ENCODE assay signal across 15 cellular contexts in the genomic region with DNA sequence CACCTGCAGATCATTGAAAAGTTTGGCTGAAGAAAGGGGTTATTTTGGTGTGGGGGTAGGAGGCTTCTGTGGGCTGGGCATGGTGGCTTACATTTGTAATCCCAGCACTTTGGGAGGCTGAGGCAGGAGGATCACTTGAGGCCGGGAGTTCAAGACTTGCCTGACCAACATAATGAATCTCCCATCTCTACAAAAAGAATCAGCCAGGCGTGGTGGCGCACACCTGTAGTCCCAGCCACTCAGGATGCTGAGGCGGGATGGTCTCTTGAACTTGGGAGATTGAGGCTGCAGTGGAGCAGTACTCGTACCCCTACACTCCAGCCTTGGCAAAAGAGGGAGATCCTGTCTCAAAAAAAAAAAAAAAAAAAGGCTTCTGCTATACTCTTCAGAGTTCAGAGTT.
"Had no signal": no experiment of that assay in that cellular context is flagged by ENCODE, and none has a peak within 500 bp of the region (broad histone marks: within the 10 kb centered on the region; RNA-seq: fewer than 3 reads in every experiment).

No MANE protein-coding gene starts in this region.

- H3K27me3 ChIP-seq: adrenal gland, gastrocnemius medialis, transverse colon had no signal

- H3K4me3 Mint-ChIP-seq: activated CD4-positive, alpha-beta memory T cell treated with anti-CD3 and anti-CD28 coated beads for 36 hours had no signal

- DNase-seq: activated CD4-positive, alpha-beta memory T cell treated with anti-CD3 and anti-CD28 coated beads for 36 hours; activated CD4-positive, CD25-positive, alpha-beta regulatory T cell treated with anti-CD3 and anti-CD28 coated beads, Interleukin-2, amount 50 U/mL, for 72 hours; activated CD8-positive, alpha-beta memory T cell treated with anti-CD3 and anti-CD28 coated beads, Interleukin-2, amount 50 U/mL, for 4 hours; adrenal gland; cortex of kidney; effector CD8-positive, alpha-beta T cell; gastrocnemius medialis; kidney; left ventricle myocardium inferior; mesendoderm; posterior cingulate gyrus; stimulated activated CD4-positive, alpha-beta T cell treated with anti-CD3 and anti-CD28 coated beads, Interleukin-4, amount 100 ng/mL, for 4 hours; substantia nigra; transverse colon had no signal

- H3K27me3 Mint-ChIP-seq: activated CD4-positive, alpha-beta memory T cell treated with anti-CD3 and anti-CD28 coated beads for 36 hours had no signal

- H3K27ac ChIP-seq: adrenal gland, epithelial cell of prostate, left ventricle myocardium inferior, transverse colon had no signal

- H3K9me3 ChIP-seq: adrenal gland, gastrocnemius medialis, left ventricle myocardium inferior, transverse colon had no signal

- ATAC-seq: gastrocnemius medialis had no signal

- H3K9me3 Mint-ChIP-seq: activated CD4-positive, alpha-beta memory T cell treated with anti-CD3 and anti-CD28 coated beads for 36 hours had no signal
